29 cellular contexts compared by ENCODE assay signal in the genomic region with DNA sequence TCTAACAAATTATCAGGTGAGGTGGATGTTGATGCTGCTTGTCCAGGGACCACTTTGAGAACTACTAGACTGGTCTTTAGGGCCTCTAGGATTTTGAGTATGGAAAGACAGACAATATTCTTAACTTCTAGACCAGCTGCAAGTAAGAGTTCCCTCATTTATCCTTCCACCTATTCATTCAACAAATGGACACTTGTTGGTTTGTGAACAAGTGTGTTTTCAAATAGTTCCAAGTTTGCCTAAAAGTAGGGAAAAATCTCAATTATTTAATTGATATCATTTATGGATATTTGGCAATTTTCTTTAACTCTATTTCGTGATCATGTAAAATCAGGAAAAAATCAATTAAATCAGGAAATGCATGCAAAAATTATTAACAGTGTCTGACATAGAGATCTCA.
"Had no signal": no experiment of that assay in that cellular context is flagged by ENCODE, and none has a peak within 500 bp of the region (broad histone marks: within the 10 kb centered on the region; RNA-seq: fewer than 3 reads in every experiment).

No MANE protein-coding gene starts in this region.

- H3K9me3 ChIP-seq: ovary, psoas muscle, right lobe of liver, sigmoid colon, stomach, thoracic aorta, thyroid gland, tibial nerve, upper lobe of left lung, vagina had no signal

- FAIRE-seq: small intestine, urothelium cell line had no signal

- H3K36me3 Mint-ChIP-seq: natural killer cell; neural progenitor cell; stimulated activated effector memory CD8-positive, alpha-beta T cell treated with anti-CD3 and anti-CD28 coated beads, Interleukin-12 subunit alpha, Interleukin-12 subunit beta, amount 100 ng/mL, for 72 hours; stimulated activated naive B cell treated with anti-CD40 and anti-IgM and Interleukin-4, amounts not matched to agents 10 μg/mL and 1 μg/mL and 100 μg/mL, for 72 hours had no signal

- DNase-seq: natural killer cell; occipital lobe; ovary; posterior cingulate gyrus; psoas muscle; right cardiac atrium; right lobe of liver; sigmoid colon; small intestine; stimulated activated CD4-positive, alpha-beta T cell treated with anti-CD3 and anti-CD28 coated beads, Interleukin-15, amount 100 ng/mL, for 24 hours; stimulated activated CD4-positive, alpha-beta T cell treated with anti-CD3 and anti-CD28 coated beads, Interleukin-2, amount 100 ng/mL, for 24 hours; stimulated activated CD4-positive, alpha-beta T cell treated with anti-CD3 and anti-CD28 coated beads, Interleukin-2, amount 100 ng/mL, for 48 hours; stimulated activated CD4-positive, alpha-beta T cell treated with anti-CD3 and anti-CD28 coated beads, Interleukin-4, amount 100 ng/mL, for 24 hours; stimulated activated naive B cell treated with anti-CD40 and anti-IgM and Interleukin-4, amounts not matched to agents 10 μg/mL and 1 μg/mL and 100 μg/mL, for 72 hours; stimulated activated naive CD4-positive, alpha-beta T cell treated with Interleukin-2 at 50 U/mL for 16 hours; stomach; thyroid gland; trophoblast cell; upper lobe of left lung had no signal

- H3K27me3 Mint-ChIP-seq: stimulated activated naive B cell treated with anti-CD40 and anti-IgM and Interleukin-4, amounts not matched to agents 10 μg/mL and 1 μg/mL and 100 μg/mL, for 72 hours; stimulated activated naive CD8-positive, alpha-beta T cell treated with anti-CD3 and anti-CD28 coated beads, Interleukin-15, Interleukin-2, amounts not matched to agents 100 ng/mL and 50 ng/mL, for 24 hours had no signal

- H3K4me3 ChIP-seq: neural progenitor cell, ovary, psoas muscle, right lobe of liver, sigmoid colon, stomach, thoracic aorta, thyroid gland, tibial nerve, upper lobe of left lung, vagina had no signal

- H3K4me3 Mint-ChIP-seq: natural killer cell; nephron; neural progenitor cell; stimulated activated effector memory CD8-positive, alpha-beta T cell treated with anti-CD3 and anti-CD28 coated beads, Interleukin-12 subunit alpha, Interleukin-12 subunit beta, amount 100 ng/mL, for 72 hours; stimulated activated naive B cell treated with anti-CD40 and anti-IgM and Interleukin-4, amounts not matched to agents 10 μg/mL and 1 μg/mL and 100 μg/mL, for 72 hours; stimulated activated naive CD8-positive, alpha-beta T cell treated with anti-CD3 and anti-CD28 coated beads, Interleukin-15, Interleukin-2, amounts not matched to agents 100 ng/mL and 50 ng/mL, for 24 hours had no signal

- H3K27ac ChIP-seq: neural progenitor cell, ovary, parathyroid adenoma, psoas muscle, right lobe of liver, sigmoid colon, stomach, thoracic aorta, thyroid gland, tibial nerve, upper lobe of left lung, vagina had no signal

- H3K27ac Mint-ChIP-seq: natural killer cell; nephron; neural progenitor cell; progenitor cell of endocrine pancreas; stimulated activated effector memory CD8-positive, alpha-beta T cell treated with anti-CD3 and anti-CD28 coated beads, Interleukin-12 subunit alpha, Interleukin-12 subunit beta, amount 100 ng/mL, for 72 hours; stimulated activated naive B cell treated with anti-CD40 and anti-IgM and Interleukin-4, amounts not matched to agents 10 μg/mL and 1 μg/mL and 100 μg/mL, for 72 hours; stimulated activated naive CD8-positive, alpha-beta T cell treated with anti-CD3 and anti-CD28 coated beads, Interleukin-15, Interleukin-2, amounts not matched to agents 100 ng/mL and 50 ng/mL, for 24 hours had no signal

- H3K4me1 Mint-ChIP-seq: natural killer cell; nephron; stimulated activated effector memory CD8-positive, alpha-beta T cell treated with anti-CD3 and anti-CD28 coated beads, Interleukin-12 subunit alpha, Interleukin-12 subunit beta, amount 100 ng/mL, for 72 hours; stimulated activated naive B cell treated with anti-CD40 and anti-IgM and Interleukin-4, amounts not matched to agents 10 μg/mL and 1 μg/mL and 100 μg/mL, for 72 hours had no signal

- ATAC-seq: natural killer cell; psoas muscle; right cardiac atrium; right lobe of liver; stimulated activated effector memory CD8-positive, alpha-beta T cell treated with anti-CD3 and anti-CD28 coated beads, Interleukin-12 subunit alpha, Interleukin-12 subunit beta, amount 100 ng/mL, for 72 hours; stimulated activated naive B cell treated with anti-CD40 and anti-IgM and Interleukin-4, amounts not matched to agents 10 μg/mL and 1 μg/mL and 100 μg/mL, for 72 hours had no signal

- H3K4me1 ChIP-seq: parathyroid adenoma, psoas muscle, right lobe of liver, sigmoid colon, stomach, thyroid gland, vagina had no signal

- H3K9me3 Mint-ChIP-seq: nephron; neural progenitor cell; stimulated activated effector memory CD8-positive, alpha-beta T cell treated with anti-CD3 and anti-CD28 coated beads, Interleukin-12 subunit alpha, Interleukin-12 subunit beta, amount 100 ng/mL, for 72 hours; stimulated activated naive CD8-positive, alpha-beta T cell treated with anti-CD3 and anti-CD28 coated beads, Interleukin-15, Interleukin-2, amounts not matched to agents 100 ng/mL and 50 ng/mL, for 24 hours had no signal

- H3K4me2 ChIP-seq: neural progenitor cell had no signal
